In the genomic region with DNA sequence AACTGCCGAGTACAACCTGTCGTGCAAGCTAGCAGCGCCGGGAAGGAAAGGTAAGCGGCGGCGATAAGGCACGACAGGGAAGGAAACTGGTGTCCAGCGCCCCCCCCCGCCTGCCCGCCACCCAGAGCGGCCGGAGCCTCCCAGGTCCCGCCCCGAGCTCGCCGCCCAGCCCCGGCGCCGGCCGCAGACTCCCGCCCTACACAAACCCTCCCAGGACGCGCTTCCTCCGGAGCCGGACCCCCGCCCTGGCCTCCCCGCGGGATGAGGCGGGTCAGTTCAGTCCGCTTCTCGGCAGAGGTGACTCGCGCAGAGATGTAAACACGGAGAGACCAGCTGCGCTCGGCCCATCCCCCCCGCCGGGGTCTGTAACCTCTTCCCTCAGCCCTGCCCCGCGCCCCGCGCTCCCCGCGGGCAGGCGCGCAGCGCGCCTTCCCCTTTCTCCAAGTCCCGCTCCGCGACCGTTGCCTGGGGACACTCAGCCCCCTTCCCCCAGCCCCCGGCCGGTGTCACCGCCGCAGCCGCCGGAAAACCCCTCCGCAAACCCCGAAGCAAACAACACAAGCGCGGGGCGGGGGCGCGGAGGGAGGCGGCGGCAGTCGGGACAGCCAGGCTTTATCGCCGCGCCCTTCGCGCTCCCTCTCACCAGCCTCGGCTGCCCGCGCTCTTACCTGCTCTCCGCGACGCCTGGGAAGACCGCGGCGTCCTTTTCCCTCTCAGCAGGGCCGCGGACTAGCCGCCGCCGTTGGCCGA, we compare ENCODE assay signal across 8 cellular contexts. TPM values are rescaled to one million over a fixed set of nuclear protein-coding genes. Genes with fewer than 3 reads are reported as not detected.
DNase-seq lines count a peak whose midpoint lies in the region; ATAC-seq and TF ChIP-seq lines count a peak whose summit lies in the region.

No MANE protein-coding gene starts in this region.

- H3K4me3 ChIP-seq in mammary epithelial cell (replicated peaks in 1 of 3; ENCODE audit: insufficient read depth in 1 of 3, low read depth in 2 of 3, low read length in 3 of 3): peak overlapping the region; percentile 72 to 84 (median 78)
- H3K4me3 ChIP-seq in smooth muscle cell: peak overlapping the region; percentile 96

- no TSS peak for BruUV-seq in mammary epithelial cell (replicated peaks; lab: Mats Ljungman, UMichigan)

- H3F3A ChIP-seq in smooth muscle cell (ENCODE audit: low read depth): peaks cover 7% of the 10 kb centered on the region

- intact Hi-C loops in mammary epithelial cell (cut with micrococcal nuclease): loop anchor here (1.0 to 10.0 kb wide), 6 partner anchors 51 to 378 kb away; partner anchors contain the start of genes NOCT, RAB33B and SETD7

- H3K36me3 ChIP-seq in mammary epithelial cell (ENCODE audit: insufficient read depth, low read length) (no peaks in the 10 kb centered on the region), smooth muscle cell (ENCODE audit: low read depth) (no peaks in the 10 kb centered on the region)

- peak overlapping the region; percentile 77 for H3K9ac ChIP-seq in mammary epithelial cell (ENCODE audit: insufficient read depth, low read length)
- peak overlapping the region; percentile 91 for H3K9ac ChIP-seq in smooth muscle cell (ENCODE audit: low read depth)

- dilution Hi-C loops in mammary epithelial cell (cut with HindIII; ENCODE audit: low sequenced_read_pairs): no loop called here

- H4K20me1 ChIP-seq in mammary epithelial cell (ENCODE audit: insufficient read depth, low read length): no peaks in the 10 kb centered on the region
- H4K20me1 ChIP-seq in smooth muscle cell (ENCODE audit: low read depth): peaks cover 38% of the 10 kb centered on the region

- H3K4me1 ChIP-seq in mammary epithelial cell (ENCODE audit: insufficient read depth, low read length) (peaks cover 10% of the 10 kb centered on the region), smooth muscle cell (ENCODE audit: low read depth) (peaks cover 11% of the 10 kb centered on the region)

- ATAC-seq in HG02840 (IDR thresholded peaks at IDR 0.05; ENCODE audit: low FRiP score, unreplicated experiment): peak; percentile 14

- H3K79me2 ChIP-seq in mammary epithelial cell (ENCODE audit: insufficient read depth, low read length): peaks cover 26% of the 10 kb centered on the region
- H3K79me2 ChIP-seq in smooth muscle cell (ENCODE audit: low read depth): peaks cover 38% of the 10 kb centered on the region

- no peaks in the 10 kb centered on the region for H3K9me3 ChIP-seq in mammary epithelial cell (replicated peaks; ENCODE audit: insufficient read depth, low read length)
- H3K9me3 ChIP-seq in smooth muscle cell (replicated peaks; ENCODE audit: low read depth): no peaks in the 10 kb centered on the region

- DNase-seq in GM13976 (ENCODE audit: low spot score): peak; percentile 74
- peak; percentile 56 to 69 for DNase-seq in NCI-H1930 (lab: John Stamatoyannopoulos, UW)
- DNase-seq in mammary epithelial cell: peak; percentile 71
- DNase-seq in iPS-NIHi11 (ENCODE audit: low spot score): peak; percentile 68
- DNase-seq in smooth muscle cell (lab: John Stamatoyannopoulos, UW; ENCODE audit: unreplicated experiment): peak; percentile 76
- no peak for DNase-seq in GM19240 (ENCODE audit: insufficient read length, low spot score)

- H3K27ac ChIP-seq in VCaP: peak overlapping the region; percentile 96
- H3K27ac ChIP-seq in mammary epithelial cell (ENCODE audit: insufficient read depth, low read depth, low read length): peak overlapping the region; percentile 82
- peak overlapping the region; percentile 89 for H3K27ac ChIP-seq in smooth muscle cell (ENCODE audit: low read depth)

- H2AFZ ChIP-seq in mammary epithelial cell (ENCODE audit: low read depth, low read length) (peak overlapping the region; percentile 91), smooth muscle cell (ENCODE audit: low read depth) (peak overlapping the region; percentile 88)

- H3K4me2 ChIP-seq in mammary epithelial cell (ENCODE audit: insufficient read depth, low read depth, low read length) (peak overlapping the region; percentile 88), smooth muscle cell (peak overlapping the region; percentile 89)

- 2% methylated on average over 13 of the region's 89 CpGs for WGBS in mammary epithelial cell (ENCODE audit: low coverage, missing lambda C conversion rate)
- WGBS in smooth muscle cell (ENCODE audit: low lambda C conversion rate): 2% methylated on average over 40 of the region's 89 CpGs

- CTCF ChIA-PET in mammary epithelial cell (lab: Charles Lee; ENCODE audit: low non-redundant PET): interaction anchor here (1.8 kb wide), 1 partner anchor 119 kb away, joined by 4 read pairs; no protein-coding TSS in a partner anchor

- no peaks in the 10 kb centered on the region for H3K27me3 ChIP-seq in mammary epithelial cell (ENCODE audit: insufficient read depth, low read length)
- H3K27me3 ChIP-seq in smooth muscle cell (ENCODE audit: low read depth): no peaks in the 10 kb centered on the region

- in situ Hi-C loops in GM13976 (cut with MboI; ENCODE audit: low sequenced_read_pairs, unreplicated experiment) (no loop called here), mammary epithelial cell (cut with MboI; ENCODE audit: low sequenced_read_pairs in 2 of 2) (no loop called here)

- TF ChIP-seq CTCF in GM13976 (IDR thresholded peaks at IDR 0.05; ENCODE audit: borderline replicate concordance, control extremely low read depth, extremely low read depth, insufficient read depth, missing control alignments): no peak
- no peak for TF ChIP-seq CTCF in VCaP (conservative IDR thresholded peaks at IDR 0.05)
- no peak for TF ChIP-seq CTCF in mammary epithelial cell (conservative IDR thresholded peaks at IDR 0.05 in 1 of 2, IDR thresholded peaks at IDR 0.05 in 1 of 2; ENCODE audit: extremely low read depth in 1 of 2, insufficient read depth in 1 of 2, low read depth in 1 of 2, low read length in 2 of 2)
- TF ChIP-seq CTCF in smooth muscle cell (IDR thresholded peaks at IDR 0.05; ENCODE audit: borderline replicate concordance, insufficient read depth, poor library complexity, severe bottlenecking): no peak

RNA-seq across cellular contexts. Expression of gene ELF2, which starts 0.5 kb away (rescaled TPM):
- total RNA-seq in mammary epithelial cell: 10 to 100 TPM; 23.8 to 34.0 TPM
- 16.1 TPM for polyA plus RNA-seq in mammary epithelial cell
- 33.1 TPM for polyA minus RNA-seq in mammary epithelial cell
- 37.2 and 39.8 TPM in 2 replicates for total RNA-seq in smooth muscle cell
- polyA plus RNA-seq in smooth muscle cell: 24.2 and 26.1 TPM in 2 replicates
